ENCODE assay signal across 14 cellular contexts in genomic region chr10:79224263-79224949, GRCh38.
DNase-seq lines count a peak whose midpoint lies in the region; ATAC-seq, FAIRE-seq and TF ChIP-seq lines count a peak whose summit lies in the region.
"Had no signal": no experiment of that assay in that cellular context is flagged by ENCODE, and none has a peak within 500 bp of the region (broad histone marks: within the 10 kb centered on the region; RNA-seq: fewer than 3 reads in every experiment).

No MANE protein-coding gene starts in this region.

- ATAC-seq in Right ventricle myocardium inferior = no peak
- ATAC-seq in left ventricle myocardium superior = no peak
- ATAC-seq in pancreas = no peak
- ATAC-seq in upper lobe of right lung = no peak
- ATAC-seq in HG02588 (IDR thresholded peaks at IDR 0.05; ENCODE audit: unreplicated experiment) = no peak
- ATAC-seq: activated T-cell treated with anti-CD3 and anti-CD28 coated beads, Interleukin-2, amount 50 U/mL, for 72 hours; stimulated activated naive CD8-positive, alpha-beta T cell treated with anti-CD3 and anti-CD28 coated beads, Interleukin-15, Interleukin-2, amounts not matched to agents 100 U/mL and 50 U/mL, for 24 hours had no signal

- no peak for FAIRE-seq in pancreas (lab: Jason Lieb, UNC)
- FAIRE-seq: endothelial cell of umbilical vein, GM18507 had no signal

- intact Hi-C loops in Right ventricle myocardium inferior (cut with DNase I) (no loop called here), left ventricle myocardium superior (cut with micrococcal nuclease) (loop anchor here (10.0 kb wide), 1 partner anchor 50 kb away; no protein-coding TSS in a partner anchor), pancreas (cut with DNase I) (no loop called here), upper lobe of right lung (cut with DNase I) (no loop called here)

- WGBS in pancreas, 2 donors = 86 to 89% methylated on average over 11 of the region's 11 CpGs

- H3K27me3 ChIP-seq in pancreas (no peaks in the 10 kb centered on the region), upper lobe of right lung (no peaks in the 10 kb centered on the region)

- peaks cover 34 to 44% (median 42%) of the 10 kb centered on the region in 3 donors for H3K4me1 ChIP-seq in pancreas
- H3K4me1 ChIP-seq in upper lobe of right lung = peaks cover 53% of the 10 kb centered on the region

- H3K36me3 ChIP-seq in pancreas (peaks cover 0 to 6% (median 0%) of the 10 kb centered on the region in 3 donors), upper lobe of right lung (peaks cover 20% of the 10 kb centered on the region)

- H3K4me3 ChIP-seq in pancreas (no peak overlapping the region), upper lobe of right lung (no peak overlapping the region), coronary artery (no peak overlapping the region)

- TF ChIP-seq CTCF in pancreas (IDR thresholded peaks at IDR 0.05) (no peak), upper lobe of right lung (IDR thresholded peaks at IDR 0.05) (no peak), coronary artery (IDR thresholded peaks at IDR 0.05) (no peak)

- DNase-seq in Right ventricle myocardium inferior (ENCODE audit: missing footprints) (peak; percentile 48), left ventricle myocardium superior (no peak), islet precursor cell (peak; percentile 66), pancreas (peak in 1 of 6 donors; percentile 53), upper lobe of right lung (no peak), coronary artery (ENCODE audit: low spot score) (no peak), NCI-H774 (lab: John Stamatoyannopoulos, UW) (no peak)
- DNase-seq: activated T-cell treated with anti-CD3 and anti-CD28 coated beads, Interleukin-2, amount 50 U/mL, for 72 hours; stimulated activated naive CD8-positive, alpha-beta T cell treated with anti-CD3 and anti-CD28 coated beads, Interleukin-15, Interleukin-2, amounts not matched to agents 100 U/mL and 50 U/mL, for 24 hours; T1000 had no signal

- H3K27ac ChIP-seq in pancreas (peak overlapping the region in 3 of 4 donors; percentile 66 to 88 (median 79)), upper lobe of right lung (peak overlapping the region; percentile 83), coronary artery (peak overlapping the region in 1 of 2 donors; percentile 13)
- H3K27ac ChIP-seq: HL-60 had no signal

- H3K9me3 ChIP-seq in pancreas = no peaks in the 10 kb centered on the region
- no peaks in the 10 kb centered on the region for H3K9me3 ChIP-seq in upper lobe of right lung

Comparison
In these comparisons a context has a peak if more than half of its experiments do, and no peak if none do; other contexts are left out.
1. DNase-seq: peak in Right ventricle myocardium inferior (single experiment) and islet precursor cell (single experiment); none in left ventricle myocardium superior (single experiment), upper lobe of right lung (single experiment), coronary artery (single experiment) and NCI-H774 (single experiment).